22 cellular contexts compared by ENCODE assay signal in genomic region chr2:179071810-179072355, GRCh38. TPM values are rescaled to one million over a fixed set of nuclear protein-coding genes. Genes with fewer than 3 reads are reported as not detected.
DNase-seq lines count a peak whose midpoint lies in the region; ATAC-seq and FAIRE-seq lines count a peak whose summit lies in the region.
"Had no signal": no experiment of that assay in that cellular context is flagged by ENCODE, and none has a peak within 500 bp of the region (broad histone marks: within the 10 kb centered on the region; RNA-seq: fewer than 3 reads in every experiment).

No MANE protein-coding gene starts in this region.

- peak; percentile 70 for FAIRE-seq in GM19239 (lab: Jason Lieb, UNC)
- FAIRE-seq: A204.1, G401.6, GM12891 had no signal

- DNase-seq in GM19239 (ENCODE audit: insufficient read length, low spot score) = no peak
- peak; percentile 8 to 89 for DNase-seq in dermis microvascular lymphatic vessel endothelial cell (ENCODE audit: low read depth in 2 of 2)
- DNase-seq in ecto neural progenitor cell (ENCODE audit: low spot score) = no peak
- DNase-seq in nucleus accumbens (lab: John Stamatoyannopoulos, UW) = no peak
- DNase-seq: 8988T; ACHN; BE2C; C1 segment of cervical spinal cord; CD4-positive, alpha-beta memory T cell; CD4-positive, CD25-positive, alpha-beta regulatory T cell; CD8-positive, alpha-beta memory T cell; COR-L47; DMS 273 treated with DMSO at 0.1 percent for 48 hours; DMS153; DMS53; DMS79; GF-D8 had no signal

- ATAC-seq in GM18909 (IDR thresholded peaks at IDR 0.05; ENCODE audit: poor library complexity, unreplicated experiment) = no peak

RNA-seq across cellular contexts. Expression of gene CCDC141, which starts 21.9 kb away (rescaled TPM):
- total RNA-seq in dermis microvascular lymphatic vessel endothelial cell = 0.63 and 1.5 TPM in 2 replicates
- total RNA-seq: A673 had no signal

Comparison
In these comparisons a context has a peak if more than half of its experiments do, and no peak if none do; other contexts are left out.
1. DNase-seq: peak in dermis microvascular lymphatic vessel endothelial cell (2 of 2); none in GM19239 (single experiment), ecto neural progenitor cell (single experiment) and nucleus accumbens (0 of 56).